1 cellular context compared by ENCODE assay signal in genomic region chr6:154458565-154459475, GRCh38.
A peak's percentile ranks its signal among the peaks of the same experiment; 100 is the strongest.
TF ChIP-seq lines count a peak whose summit lies in the region.

No MANE protein-coding gene starts in this region.

TF ChIP-seq in HEK293, 187 proteins besides CTCF, POLR2A, EP300 and RAD21 (continued from another document):
- TF ChIP-seq ZSCAN18 (tag by site-specific recombination; IDR thresholded peaks at IDR 0.05) = no peak
- TF ChIP-seq HOXA7 (CRISPR knock-in tag; IDR thresholded peaks at IDR 0.05; ENCODE audit: borderline replicate concordance) = no peak
- TF ChIP-seq, protein P1, sequence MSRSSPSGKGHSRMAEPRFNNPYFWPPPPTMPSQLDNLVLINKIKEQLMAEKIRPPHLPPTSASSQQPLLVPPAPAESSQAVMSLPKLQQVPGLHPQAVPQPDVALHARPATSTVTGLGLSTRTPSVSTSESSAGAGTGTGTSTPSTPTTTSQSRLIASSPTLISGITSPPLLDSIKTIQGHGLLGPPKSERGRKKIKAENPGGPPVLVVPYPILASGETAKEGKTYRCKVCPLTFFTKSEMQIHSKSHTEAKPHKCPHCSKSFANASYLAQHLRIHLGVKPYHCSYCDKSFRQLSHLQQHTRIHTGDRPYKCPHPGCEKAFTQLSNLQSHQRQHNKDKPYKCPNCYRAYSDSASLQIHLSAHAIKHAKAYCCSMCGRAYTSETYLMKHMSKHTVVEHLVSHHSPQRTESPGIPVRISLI (tag by site-specific recombination; IDR thresholded peaks at IDR 0.05) = peak; percentile 76; the same call in 1 of the 2 replicates
- TF ChIP-seq, protein P2, sequence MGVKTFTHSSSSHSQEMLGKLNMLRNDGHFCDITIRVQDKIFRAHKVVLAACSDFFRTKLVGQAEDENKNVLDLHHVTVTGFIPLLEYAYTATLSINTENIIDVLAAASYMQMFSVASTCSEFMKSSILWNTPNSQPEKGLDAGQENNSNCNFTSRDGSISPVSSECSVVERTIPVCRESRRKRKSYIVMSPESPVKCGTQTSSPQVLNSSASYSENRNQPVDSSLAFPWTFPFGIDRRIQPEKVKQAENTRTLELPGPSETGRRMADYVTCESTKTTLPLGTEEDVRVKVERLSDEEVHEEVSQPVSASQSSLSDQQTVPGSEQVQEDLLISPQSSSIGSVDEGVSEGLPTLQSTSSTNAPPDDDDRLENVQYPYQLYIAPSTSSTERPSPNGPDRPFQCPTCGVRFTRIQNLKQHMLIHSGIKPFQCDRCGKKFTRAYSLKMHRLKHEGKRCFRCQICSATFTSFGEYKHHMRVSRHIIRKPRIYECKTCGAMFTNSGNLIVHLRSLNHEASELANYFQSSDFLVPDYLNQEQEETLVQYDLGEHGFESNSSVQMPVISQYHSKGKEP (tag by site-specific recombination; IDR thresholded peaks at IDR 0.05) = 0 out of 2 replicates have a peak, but pooled peaks have one; percentile 33
- peak; percentile 42; the same call in 1 of the 2 replicates for TF ChIP-seq ZBTB48 (tag by site-specific recombination; IDR thresholded peaks at IDR 0.05)
- TF ChIP-seq ZNF600 (tag by site-specific recombination; IDR thresholded peaks at IDR 0.05) = peak; percentile 61
- no peak for TF ChIP-seq ZNF341 (tag by site-specific recombination; IDR thresholded peaks at IDR 0.05; ENCODE audit: low read depth)
